Comparison of ENCODE assay signal across 16 cellular contexts in genomic region chr12:10424260-10424899, GRCh38. TPM values are rescaled to one million over a fixed set of nuclear protein-coding genes. Genes with fewer than 3 reads are reported as not detected.
"Had no signal": no experiment of that assay in that cellular context is flagged by ENCODE, and none has a peak within 500 bp of the region (broad histone marks: within the 10 kb centered on the region; RNA-seq: fewer than 3 reads in every experiment).

No MANE protein-coding gene starts in this region.

RNA-seq across cellular contexts. Expression of gene KLRC3, which starts 4.0 kb away (rescaled TPM):
- total RNA-seq: activated CD4-positive, alpha-beta T cell treated with anti-CD3 and anti-CD28 coated beads for 36 hours; activated T-helper 2 cell treated with anti-CD3 and anti-CD28 coated beads, Interferon-gamma antibody, Interleukin-2, Interleukin-4, amounts not matched to agents 10 μg/mL and 5 μg/mL and 100 μg/mL, durations not matched to agents 14 hours and 24 hours and 36 hours; aorta; body of pancreas; cardiac muscle cell; endothelial cell of umbilical vein; fibroblast of lung; heart left ventricle; left lung; lower lobe of right lung; pulmonary artery endothelial cell; right atrium auricular region; smooth muscle cell; suprapubic skin; upper lobe of right lung had no signal
- polyA plus RNA-seq: aorta, endothelial cell of umbilical vein, fibroblast of lung, heart left ventricle, smooth muscle cell had no signal

RNA-seq across cellular contexts. Expression of gene KLRC2, which starts 11.4 kb away (rescaled TPM):
- total RNA-seq: activated CD4-positive, alpha-beta T cell treated with anti-CD3 and anti-CD28 coated beads for 36 hours; cardiac muscle cell; endothelial cell of umbilical vein; fibroblast of lung; lower lobe of right lung; pulmonary artery endothelial cell; right atrium auricular region; smooth muscle cell had no signal
- polyA plus RNA-seq: cardiac muscle cell, endothelial cell of umbilical vein, fibroblast of lung, heart left ventricle, smooth muscle cell had no signal

RNA-seq across cellular contexts. Expression of gene KLRC4, which starts 14.8 kb away (rescaled TPM):
- total RNA-seq: activated CD4-positive, alpha-beta T cell treated with anti-CD3 and anti-CD28 coated beads for 36 hours; activated T-helper 2 cell treated with anti-CD3 and anti-CD28 coated beads, Interferon-gamma antibody, Interleukin-2, Interleukin-4, amounts not matched to agents 10 μg/mL and 5 μg/mL and 100 μg/mL, durations not matched to agents 14 hours and 24 hours and 36 hours; body of pancreas; cardiac muscle cell; endothelial cell of umbilical vein; fibroblast of lung; lower lobe of right lung; occipital lobe; pulmonary artery endothelial cell; right atrium auricular region; smooth muscle cell; suprapubic skin had no signal
- polyA plus RNA-seq: cardiac muscle cell, endothelial cell of umbilical vein, fibroblast of lung, heart left ventricle, smooth muscle cell had no signal

RNA-seq across cellular contexts. Expression of gene KLRC1, which starts 28.8 kb away (rescaled TPM):
- total RNA-seq: cardiac muscle cell, endothelial cell of umbilical vein, fibroblast of lung, occipital lobe, pulmonary artery endothelial cell, smooth muscle cell, suprapubic skin had no signal
- polyA plus RNA-seq: aorta, cardiac muscle cell, endothelial cell of umbilical vein, fibroblast of lung, smooth muscle cell had no signal

RNA-seq across cellular contexts. Expression of gene KLRK1, which starts 34.5 kb away (rescaled TPM):
- total RNA-seq: activated CD4-positive, alpha-beta T cell treated with anti-CD3 and anti-CD28 coated beads for 36 hours; cardiac muscle cell; endothelial cell of umbilical vein; fibroblast of lung; occipital lobe; pulmonary artery endothelial cell; smooth muscle cell had no signal
- polyA plus RNA-seq: endothelial cell of umbilical vein, fibroblast of lung, smooth muscle cell had no signal
